ENCODE assay signal across 8 cellular contexts in the genomic region with DNA sequence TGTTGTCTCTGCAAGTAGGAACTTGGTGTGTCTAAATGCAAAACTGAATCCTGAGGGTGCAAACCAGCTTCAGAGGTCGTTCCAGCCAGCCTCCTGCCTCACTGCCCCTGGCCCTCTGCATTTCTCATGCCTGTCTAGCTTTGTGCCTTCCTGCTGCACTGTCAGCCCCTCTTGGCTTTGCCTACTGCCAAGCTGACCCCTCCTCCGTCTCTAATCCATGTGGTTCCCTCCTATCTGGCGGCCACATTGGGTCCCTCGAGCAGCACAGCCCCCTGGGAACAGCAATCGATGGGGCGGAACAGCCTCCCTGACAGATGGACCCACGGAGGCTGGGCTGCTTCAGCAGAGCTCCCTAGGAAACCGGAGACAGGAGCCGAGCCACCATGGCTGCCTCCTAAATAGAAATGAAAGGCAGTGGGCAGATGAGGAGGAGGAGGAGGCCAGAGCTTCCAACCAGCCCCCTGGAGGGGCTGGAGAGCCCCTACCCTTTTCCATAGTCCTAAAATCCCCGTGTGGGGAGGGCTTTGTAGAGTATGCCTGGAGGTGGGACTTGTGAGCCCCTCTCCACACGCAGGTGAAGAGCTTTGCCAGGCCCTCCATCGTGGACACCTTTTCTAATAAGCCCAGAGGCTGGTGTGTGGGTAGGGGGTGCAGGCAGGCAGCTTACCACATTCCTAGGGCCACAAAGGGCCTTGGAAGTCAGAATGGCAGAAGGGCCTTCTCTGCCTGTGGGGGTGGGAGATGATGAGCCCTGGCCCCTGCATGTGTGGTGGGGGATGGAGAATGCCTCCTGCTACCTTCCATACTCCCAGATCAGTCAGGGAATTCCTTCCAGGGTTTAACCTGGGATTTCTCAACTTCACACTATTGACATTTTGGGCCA. TPM values are rescaled to one million over a fixed set of nuclear protein-coding genes. Genes with fewer than 3 reads are reported as not detected.
A peak's percentile ranks its signal among the peaks of the same experiment; 100 is the strongest.
DNase-seq lines count a peak whose midpoint lies in the region; ATAC-seq, FAIRE-seq and TF ChIP-seq lines count a peak whose summit lies in the region.

No MANE protein-coding gene starts in this region.

- H3K36me3 ChIP-seq in kidney (ENCODE audit: control insufficient read depth in 1 of 2, insufficient read depth in 2 of 2, low read length in 2 of 2) (no peaks in the 10 kb centered on the region), stomach (no peaks in the 10 kb centered on the region)

- ATAC-seq in T-helper 17 cell (no peak), GM18873 (IDR thresholded peaks at IDR 0.05; ENCODE audit: low FRiP score, unreplicated experiment) (no peak)

- H3K27ac Mint-ChIP-seq in T-helper 17 cell, result no peak overlapping the region

- peaks cover 33% of the 10 kb centered on the region for H3K4me1 Mint-ChIP-seq in T-helper 17 cell

- H3K36me3 Mint-ChIP-seq in T-helper 17 cell (ENCODE audit: low read depth), result no peaks in the 10 kb centered on the region

- peak overlapping the region in 1 of 2 donors; percentile 72 for H3K9ac ChIP-seq in kidney (ENCODE audit: low read length in 2 of 2)

- peaks cover 0 to 3% (median 0%) of the 10 kb centered on the region in 3 donors for H3K27me3 ChIP-seq in stomach

- WGBS in stomach, 5 donors, result 57 to 65% (median 60%) methylated on average over 12 of the region's 12 CpGs

- H3K9me3 ChIP-seq in T-helper 17 cell (ENCODE audit: control insufficient read depth, low read length, poor library complexity, severe bottlenecking) (no peaks in the 10 kb centered on the region), kidney (ENCODE audit: control insufficient read depth in 1 of 2, low read length in 2 of 2) (no peaks in the 10 kb centered on the region), stomach (no peaks in the 10 kb centered on the region)

- peak overlapping the region in 1 of 2 donors; percentile 41 for H3K4me3 ChIP-seq in kidney (ENCODE audit: low read length in 2 of 2)
- peak overlapping the region in 1 of 4 donors; percentile 52 for H3K4me3 ChIP-seq in stomach

- peaks cover 63 to 72% of the 10 kb centered on the region in 2 donors for H3K4me1 ChIP-seq in kidney (ENCODE audit: control insufficient read depth in 1 of 2, insufficient read depth in 1 of 2, low read depth in 1 of 2, low read length in 2 of 2)
- peaks cover 58 to 77% (median 67%) of the 10 kb centered on the region in 4 donors for H3K4me1 ChIP-seq in stomach

- TF ChIP-seq CTCF in kidney (IDR thresholded peaks at IDR 0.05; ENCODE audit: borderline replicate concordance, extremely low read depth, insufficient read depth) (no peak), stomach (IDR thresholded peaks at IDR 0.05) (no peak)

- TF ChIP-seq POLR2A in stomach (IDR thresholded peaks at IDR 0.05), result no peak

- H3K4me3 Mint-ChIP-seq in T-helper 17 cell, result peak overlapping the region; percentile 71

- H3K27ac ChIP-seq in kidney (ENCODE audit: low read depth in 2 of 2, low read length in 2 of 2) (peak overlapping the region; percentile 94 to 95), stomach (peak overlapping the region; percentile 81 to 94 (median 89))

- no peak for TF ChIP-seq EP300 in stomach (IDR thresholded peaks at IDR 0.05)

- no peaks in the 10 kb centered on the region for H3K27me3 Mint-ChIP-seq in T-helper 17 cell

- DNase-seq in NCI-H345 treated with DMSO at 0.1 percent for 48 hours (lab: John Stamatoyannopoulos, UW; ENCODE audit: unreplicated experiment) (peak; percentile 37), NCI-H345 (lab: John Stamatoyannopoulos, UW) (no peak), T-helper 17 cell (peak in 1 of 3 donors; percentile 0), kidney (peak; percentile 69), stomach (peak; percentile 22), NCI-H1105 treated with DMSO at 0.1 percent for 48 hours (lab: John Stamatoyannopoulos, UW) (no peak), NCI-H2227 treated with DMSO at 0.1 percent for 48 hours (lab: John Stamatoyannopoulos, UW) (no peak)

- intact Hi-C loops in kidney (cut with DNase I), result no loop called here
- intact Hi-C loops in stomach (cut with DNase I; ENCODE audit: low total_unique reads), result no loop called here

- FAIRE-seq in kidney (lab: Jason Lieb, UNC), result no peak

RNA-seq across cellular contexts. Expression of a gene that starts 9.2 kb away (rescaled TPM):
- total RNA-seq in T-helper 17 cell, result 1 to 10 TPM; 3.2 to 4.3 TPM
- 122 TPM for total RNA-seq in kidney
- 116 TPM for polyA plus RNA-seq in kidney (ENCODE audit: insufficient read depth, low read depth, low replicate concordance)
- 100 to 1,000 TPM in 1 of 5 donors, 10 to 100 TPM in 4; 25.9 to 101 (median 32.7) TPM for total RNA-seq in stomach
- 10 to 100 TPM; 18.3 to 26.3 (median 22.2) TPM for polyA plus RNA-seq in stomach

Comparison
In these comparisons a context has a peak if more than half of its experiments do, and no peak if none do; other contexts are left out.
1. DNase-seq: peak in NCI-H345 treated with DMSO at 0.1 percent for 48 hours (single experiment), kidney (single experiment) and stomach (single experiment); none in NCI-H345 (single experiment), NCI-H1105 treated with DMSO at 0.1 percent for 48 hours (single experiment) and NCI-H2227 treated with DMSO at 0.1 percent for 48 hours (single experiment).
2. RNA of a gene that starts 9.2 kb away (total RNA-seq): 122 TPM in kidney (single experiment) and 25.9 to 101 TPM in stomach; 3.2 to 4.3 TPM in T-helper 17 cell; every median in the first group is over 4 times any median in the second.